Comparison of ENCODE assay signal across 27 cellular contexts in genomic region chr16:8814095-8814806, GRCh38. TPM values are rescaled to one million over a fixed set of nuclear protein-coding genes. Genes with fewer than 3 reads are reported as not detected.
DNase-seq lines count a peak whose midpoint lies in the region; ATAC-seq and TF ChIP-seq lines count a peak whose summit lies in the region.
"Had no signal": no experiment of that assay in that cellular context is flagged by ENCODE, and none has a peak within 500 bp of the region (broad histone marks: within the 10 kb centered on the region; RNA-seq: fewer than 3 reads in every experiment).

No MANE protein-coding gene starts in this region.

- peaks cover 12% of the 10 kb centered on the region for H3K4me1 ChIP-seq in CD8-positive, alpha-beta T cell (ENCODE audit: insufficient read depth, low read length)
- H3K4me1 ChIP-seq in spleen, result peaks cover 0 to 23% (median 5%) of the 10 kb centered on the region in 6 donors
- H3K4me1 ChIP-seq: lower lobe of right lung had no signal

- POLR2A ChIA-PET in CD4-positive, alpha-beta T cell (lab: Charles Lee), result no interaction called here
- POLR2A ChIA-PET in CD8-positive, alpha-beta T cell (lab: Charles Lee), result no interaction called here
- POLR2A ChIA-PET in activated CD4-positive, alpha-beta memory T cell treated with anti-CD3 and anti-CD28 coated beads, Interleukin-2, amount 10 ng/mL, durations not matched to agents 7 days and 5 days (lab: Charles Lee), result interaction anchor here (0.6 kb wide), 1 partner anchor 16 kb away, joined by 3 read pairs; no protein-coding TSS in a partner anchor

- H3K36me3 ChIP-seq in CD8-positive, alpha-beta T cell (ENCODE audit: insufficient read depth, low read length), result peaks cover 65% of the 10 kb centered on the region
- H3K36me3 ChIP-seq in spleen, result peaks cover 8 to 100% (median 89%) of the 10 kb centered on the region in 6 donors

- no peaks in the 10 kb centered on the region for H3K9me3 ChIP-seq in CD4-positive, alpha-beta T cell (ENCODE audit: control insufficient read depth, low read length)
- H3K9me3 ChIP-seq in CD8-positive, alpha-beta T cell (ENCODE audit: low read length), result no peaks in the 10 kb centered on the region
- no peaks in the 10 kb centered on the region for H3K9me3 ChIP-seq in spleen
- H3K9me3 ChIP-seq: lower lobe of right lung, upper lobe of right lung had no signal

- no peaks in the 10 kb centered on the region for H3K9me3 Mint-ChIP-seq in CD4-positive, alpha-beta T cell
- H3K9me3 Mint-ChIP-seq in CD8-positive, alpha-beta T cell, result no peaks in the 10 kb centered on the region
- H3K9me3 Mint-ChIP-seq in activated CD4-positive, alpha-beta memory T cell treated with anti-CD3 and anti-CD28 coated beads, Interleukin-2, amount 10 ng/mL, durations not matched to agents 7 days and 5 days, result no peaks in the 10 kb centered on the region
- no peaks in the 10 kb centered on the region for H3K9me3 Mint-ChIP-seq in HFFc6
- H3K9me3 Mint-ChIP-seq: activated T-cell treated with anti-CD3 and anti-CD28 coated beads, Interleukin-2, amount 50 U/mL, for 4 hours; effector memory CD8-positive, alpha-beta T cell; IgD-negative memory B cell; natural killer cell; T-helper 2 cell treated with Interferon-gamma antibody and Interleukin-4, amounts not matched to agents 5 μg/mL and 100 μg/mL, for 36 hours had no signal

- no peaks in the 10 kb centered on the region for H3K27me3 Mint-ChIP-seq in CD4-positive, alpha-beta T cell
- no peaks in the 10 kb centered on the region for H3K27me3 Mint-ChIP-seq in CD8-positive, alpha-beta T cell (ENCODE audit: low read depth)
- no peaks in the 10 kb centered on the region for H3K27me3 Mint-ChIP-seq in activated CD4-positive, alpha-beta memory T cell treated with anti-CD3 and anti-CD28 coated beads, Interleukin-2, amount 10 ng/mL, durations not matched to agents 7 days and 5 days
- no peaks in the 10 kb centered on the region for H3K27me3 Mint-ChIP-seq in HFFc6 (ENCODE audit: insufficient read depth)
- H3K27me3 Mint-ChIP-seq: activated naive CD8-positive, alpha-beta T cell; effector memory CD8-positive, alpha-beta T cell; IgD-negative memory B cell had no signal

- no peak overlapping the region for H3K4me3 ChIP-seq in CD8-positive, alpha-beta T cell (ENCODE audit: low read depth, low read length)
- no peak overlapping the region for H3K4me3 ChIP-seq in spleen
- H3K4me3 ChIP-seq: lower lobe of right lung, PC-9, skin epidermis, upper lobe of right lung had no signal

- TF ChIP-seq POLR2A in spleen (IDR thresholded peaks at IDR 0.05), result no peak

- H3K27ac ChIP-seq in CD4-positive, alpha-beta T cell (ENCODE audit: low read depth, low read length), result no peak overlapping the region
- H3K27ac ChIP-seq in CD8-positive, alpha-beta T cell (ENCODE audit: low read depth, low read length), result no peak overlapping the region
- no peak overlapping the region for H3K27ac ChIP-seq in spleen
- H3K27ac ChIP-seq: C4-2B, lower lobe of right lung, PC-9, skin epidermis, upper lobe of right lung had no signal

- CTCF ChIA-PET in CD4-positive, alpha-beta T cell (lab: Charles Lee), result interaction anchor here (0.6 kb wide), 1 partner anchor 178 kb away, joined by 3 read pairs; no protein-coding TSS in a partner anchor
- CTCF ChIA-PET in CD8-positive, alpha-beta T cell (lab: Charles Lee), result no interaction called here
- CTCF ChIA-PET in activated CD4-positive, alpha-beta memory T cell treated with anti-CD3 and anti-CD28 coated beads, Interleukin-2, amount 10 ng/mL, durations not matched to agents 7 days and 5 days (lab: Charles Lee), result no interaction called here

- no peak for TF ChIP-seq CTCF in CD4-positive, alpha-beta T cell (IDR thresholded peaks at IDR 0.05)
- no peak for TF ChIP-seq CTCF in CD8-positive, alpha-beta T cell (IDR thresholded peaks at IDR 0.05)
- no peak for TF ChIP-seq CTCF in spleen (IDR thresholded peaks at IDR 0.05 in 8 of 11, conservative IDR thresholded peaks at IDR 0.05 in 3 of 11)
- TF ChIP-seq CTCF in HFFc6 (IDR thresholded peaks at IDR 0.05), result no peak

- H3K4me3 Mint-ChIP-seq in CD4-positive, alpha-beta T cell, result no peak overlapping the region
- H3K4me3 Mint-ChIP-seq in CD8-positive, alpha-beta T cell, result no peak overlapping the region
- H3K4me3 Mint-ChIP-seq in activated CD4-positive, alpha-beta memory T cell treated with anti-CD3 and anti-CD28 coated beads, Interleukin-2, amount 10 ng/mL, durations not matched to agents 7 days and 5 days, result no peak overlapping the region
- H3K4me3 Mint-ChIP-seq in HFFc6, result no peak overlapping the region
- H3K4me3 Mint-ChIP-seq: activated naive CD8-positive, alpha-beta T cell; activated T-cell treated with anti-CD3 and anti-CD28 coated beads, Interleukin-2, amount 50 U/mL, for 4 hours; effector memory CD8-positive, alpha-beta T cell; IgD-negative memory B cell; natural killer cell; T-helper 2 cell treated with Interferon-gamma antibody and Interleukin-4, amounts not matched to agents 5 μg/mL and 100 μg/mL, for 36 hours had no signal

- no peak for DNase-seq in CD4-positive, alpha-beta T cell
- DNase-seq in CD8-positive, alpha-beta T cell, result no peak
- DNase-seq in activated CD4-positive, alpha-beta memory T cell treated with anti-CD3 and anti-CD28 coated beads, Interleukin-2, amount 10 ng/mL, durations not matched to agents 7 days and 5 days, result no peak
- DNase-seq in stimulated activated CD8-positive, alpha-beta memory T cell treated with anti-CD3 and anti-CD28 coated beads, Interleukin-4, amount 100 ng/mL, for 48 hours, result peak; percentile 50
- no peak for DNase-seq in spleen
- DNase-seq in HFFc6, result no peak
- DNase-seq: activated T-cell treated with anti-CD3 and anti-CD28 coated beads, Interleukin-2, amount 50 U/mL, for 4 hours; cortex of kidney; effector memory CD8-positive, alpha-beta T cell; EL; erythroblast; head of caudate nucleus; kidney glomerular epithelial cell; lower lobe of right lung; natural killer cell; NCI-H1092; NCI-H187; NCI-H524; PC-9; Right ventricle myocardium superior; upper lobe of right lung had no signal

- 83 to 95% (median 90%) methylated on average over 14 of the region's 14 CpGs for WGBS in spleen, 5 donors

- peaks cover 79% of the 10 kb centered on the region for H3K36me3 Mint-ChIP-seq in CD4-positive, alpha-beta T cell (ENCODE audit: low read depth)
- H3K36me3 Mint-ChIP-seq in CD8-positive, alpha-beta T cell, result peaks cover 73% of the 10 kb centered on the region
- peaks cover 81% of the 10 kb centered on the region for H3K36me3 Mint-ChIP-seq in activated CD4-positive, alpha-beta memory T cell treated with anti-CD3 and anti-CD28 coated beads, Interleukin-2, amount 10 ng/mL, durations not matched to agents 7 days and 5 days (ENCODE audit: low read depth)
- H3K36me3 Mint-ChIP-seq in HFFc6 (ENCODE audit: low read depth), result peaks cover 49% of the 10 kb centered on the region

- intact Hi-C loops in CD4-positive, alpha-beta T cell (cut with DNase I, micrococcal nuclease), result no loop called here
- intact Hi-C loops in CD8-positive, alpha-beta T cell (cut with DNase I, micrococcal nuclease), result no loop called here
- intact Hi-C loops in spleen (cut with DNase I; ENCODE audit: low total_unique reads), result no loop called here

- no peak for ATAC-seq in CD4-positive, alpha-beta T cell (ENCODE audit: poor library complexity)
- no peak for ATAC-seq in CD8-positive, alpha-beta T cell
- no peak for ATAC-seq in HG03457 (IDR thresholded peaks at IDR 0.05; ENCODE audit: unreplicated experiment)
- ATAC-seq: activated T-cell treated with anti-CD3 and anti-CD28 coated beads, Interleukin-2, amount 50 U/mL, for 4 hours; effector memory CD8-positive, alpha-beta T cell; lower lobe of right lung; natural killer cell; upper lobe of right lung had no signal

- no peaks in the 10 kb centered on the region for H3K27me3 ChIP-seq in CD4-positive, alpha-beta T cell (ENCODE audit: control insufficient read depth, insufficient read depth, low read length)
- no peaks in the 10 kb centered on the region for H3K27me3 ChIP-seq in CD8-positive, alpha-beta T cell (ENCODE audit: insufficient read depth, low read length)
- H3K27me3 ChIP-seq in spleen (replicated peaks in 1 of 7), result no peaks in the 10 kb centered on the region
- H3K27me3 ChIP-seq: upper lobe of right lung had no signal

- peaks cover 20% of the 10 kb centered on the region for H3K4me1 Mint-ChIP-seq in CD4-positive, alpha-beta T cell (ENCODE audit: low read depth)
- peaks cover 20% of the 10 kb centered on the region for H3K4me1 Mint-ChIP-seq in CD8-positive, alpha-beta T cell (ENCODE audit: low read depth)
- peaks cover 45% of the 10 kb centered on the region for H3K4me1 Mint-ChIP-seq in activated CD4-positive, alpha-beta memory T cell treated with anti-CD3 and anti-CD28 coated beads, Interleukin-2, amount 10 ng/mL, durations not matched to agents 7 days and 5 days
- H3K4me1 Mint-ChIP-seq in HFFc6 (ENCODE audit: low read depth), result peaks cover 6% of the 10 kb centered on the region; the same call in 1 of the 2 replicates

- peak overlapping the region; percentile 39 for H3K27ac Mint-ChIP-seq in CD4-positive, alpha-beta T cell
- H3K27ac Mint-ChIP-seq in CD8-positive, alpha-beta T cell, result peak overlapping the region; percentile 43
- H3K27ac Mint-ChIP-seq in activated CD4-positive, alpha-beta memory T cell treated with anti-CD3 and anti-CD28 coated beads, Interleukin-2, amount 10 ng/mL, durations not matched to agents 7 days and 5 days, result peak overlapping the region; percentile 52
- H3K27ac Mint-ChIP-seq in HFFc6, result no peak overlapping the region
- H3K27ac Mint-ChIP-seq: activated naive CD8-positive, alpha-beta T cell; effector memory CD8-positive, alpha-beta T cell; natural killer cell; T-helper 2 cell treated with Interferon-gamma antibody and Interleukin-4, amounts not matched to agents 5 μg/mL and 100 μg/mL, for 36 hours had no signal

RNA-seq across cellular contexts. Expression of gene PMM2, which starts 16.6 kb away (rescaled TPM):
- 10 to 100 TPM; 24.2 to 27.0 TPM for total RNA-seq in CD4-positive, alpha-beta T cell
- total RNA-seq in CD8-positive, alpha-beta T cell, result 10 to 100 TPM; 29.6 to 32.7 TPM
- 10 to 100 TPM; 41.7 to 41.8 TPM for total RNA-seq in activated CD4-positive, alpha-beta memory T cell treated with anti-CD3 and anti-CD28 coated beads, Interleukin-2, amount 10 ng/mL, durations not matched to agents 7 days and 5 days
- 10 to 100 TPM; 26.5 to 38.8 (median 33.6) TPM for total RNA-seq in spleen
- 10 to 100 TPM; 13.0 to 14.4 (median 13.2) TPM for polyA plus RNA-seq in spleen
- total RNA-seq in HFFc6 (2021; fragmentation: NEBNext Ultra II Directional; extraction: Animal tissue kit (Norgen Biotek cat#: 25700)), result 10 to 100 TPM; 38.9 to 48.5 (median 44.3) TPM

RNA-seq across cellular contexts. Expression of gene TMEM186, which starts 16.8 kb away (rescaled TPM):
- total RNA-seq in CD4-positive, alpha-beta T cell, result 1 to 10 TPM; 1.9 to 3.1 TPM
- total RNA-seq in CD8-positive, alpha-beta T cell, result 1 to 10 TPM; 2.4 to 2.9 TPM
- total RNA-seq in activated CD4-positive, alpha-beta memory T cell treated with anti-CD3 and anti-CD28 coated beads, Interleukin-2, amount 10 ng/mL, durations not matched to agents 7 days and 5 days, result 10 to 100 TPM; 12.2 to 12.6 TPM
- 10 to 100 TPM in 1 of 7 donors, 1 to 10 TPM in 6; 5.8 to 12.1 (median 8.1) TPM for total RNA-seq in spleen
- polyA plus RNA-seq in spleen, result 10 to 100 TPM; 10.3 to 13.3 (median 11.3) TPM
- 1 to 10 TPM; 5.2 to 9.1 (median 6.9) TPM for total RNA-seq in HFFc6 (2021; fragmentation: NEBNext Ultra II Directional; extraction: Animal tissue kit (Norgen Biotek cat#: 25700))

RNA-seq across cellular contexts. Expression of gene CARHSP1, which starts 54.6 kb away (rescaled TPM):
- total RNA-seq in CD4-positive, alpha-beta T cell, result 10 to 100 TPM; 25.5 to 27.8 TPM
- 10 to 100 TPM; 28.0 to 33.3 TPM for total RNA-seq in CD8-positive, alpha-beta T cell
- total RNA-seq in activated CD4-positive, alpha-beta memory T cell treated with anti-CD3 and anti-CD28 coated beads, Interleukin-2, amount 10 ng/mL, durations not matched to agents 7 days and 5 days, result 100 to 1,000 TPM; 168 to 179 TPM
- total RNA-seq in spleen, result 10 to 100 TPM; 45.5 to 75.2 (median 53.2) TPM
- 10 to 100 TPM; 42.6 to 98.0 (median 84.2) TPM for polyA plus RNA-seq in spleen
- total RNA-seq in HFFc6 (2021; fragmentation: NEBNext Ultra II Directional; extraction: Animal tissue kit (Norgen Biotek cat#: 25700)), result 100 to 1,000 TPM in 3 of 6 experiments, 10 to 100 TPM in 3; 91.4 to 114 (median 97.9) TPM
